ENCODE assay signal across 31 cellular contexts in genomic region chr16:77295896-77296295, GRCh38.
"Had no signal": no experiment of that assay in that cellular context is flagged by ENCODE, and none has a peak within 500 bp of the region (broad histone marks: within the 10 kb centered on the region; RNA-seq: fewer than 3 reads in every experiment).

No MANE protein-coding gene starts in this region.

- H3K27me3 ChIP-seq: cardiac muscle cell, testis, transverse colon had no signal

- H3K27ac ChIP-seq: cardiac muscle cell, heart right ventricle, lower lobe of right lung, skin epidermis, testis, transverse colon had no signal

- H3K36me3 Mint-ChIP-seq: activated naive CD4-positive, alpha-beta T cell treated with anti-CD3 and anti-CD28 coated beads, Interleukin-2, amount 50 U/mL, for 24 hours; natural killer cell treated with Interleukin-12 subunit alpha and Interleukin-12 subunit beta and Interleukin-15 and Interleukin-18, amount 100 ng/mL, for 72 hours; WTC11 had no signal

- ATAC-seq: activated T-cell treated with anti-CD3 and anti-CD28 coated beads, Interleukin-2, amount 50 U/mL, for 4 hours; activated T-helper 17 cell treated with anti-CD3 and anti-CD28 coated beads, Interleukin-2, amount 50 U/mL, for 72 hours; effector memory CD8-positive, alpha-beta T cell; heart right ventricle; left lobe of liver; lower lobe of right lung; natural killer cell treated with Interleukin-12 subunit alpha and Interleukin-12 subunit beta and Interleukin-15 and Interleukin-18, amount 100 ng/mL, for 72 hours; sciatic nerve; stimulated activated naive CD8-positive, alpha-beta T cell treated with anti-CD3 and anti-CD28 coated beads, Interleukin-15, Interleukin-2, amounts not matched to agents 100 U/mL and 50 U/mL, for 24 hours; T-helper 17 cell; WTC11 had no signal

- DNase-seq: activated CD4-positive, alpha-beta memory T cell treated with anti-CD3 and anti-CD28 coated beads, Interleukin-2, amount 10 ng/mL, durations not matched to agents 7 days and 5 days; activated CD4-positive, alpha-beta T cell treated with anti-CD3 and anti-CD28 coated beads for 1 hour; activated CD4-positive, alpha-beta T cell treated with anti-CD3 and anti-CD28 coated beads, Interleukin-2, amount 10 ng/mL, durations not matched to agents 7 days and 5 days; activated CD8-positive, alpha-beta memory T cell treated with anti-CD3 and anti-CD28 coated beads, Interleukin-2, amount 50 U/mL, for 48 hours; activated T-cell treated with anti-CD3 and anti-CD28 coated beads, Interleukin-2, amount 50 U/mL, for 4 hours; anterior cingulate cortex; cerebellar nuclear complex; cortex of kidney; effector memory CD8-positive, alpha-beta T cell; foreskin melanocyte; heart right ventricle; kidney glomerular epithelial cell; lower lobe of right lung; mesendoderm; stimulated activated CD4-positive, alpha-beta T cell treated with anti-CD3 and anti-CD28 coated beads, Interleukin-12 subunit alpha, Interleukin-12 subunit beta, amount 100 ng/mL, for 4 hours; stimulated activated CD4-positive, alpha-beta T cell treated with anti-CD3 and anti-CD28 coated beads, Interleukin-4, amount 100 ng/mL, for 1 hour; stimulated activated naive CD8-positive, alpha-beta T cell treated with anti-CD3 and anti-CD28 coated beads, Interleukin-15, Interleukin-2, amounts not matched to agents 100 U/mL and 50 U/mL, for 24 hours; SW 1271; T-helper 17 cell; T1000; testis; transverse colon had no signal

- H3K27ac Mint-ChIP-seq: activated CD4-positive, alpha-beta memory T cell treated with anti-CD3 and anti-CD28 coated beads, Interleukin-2, amount 10 ng/mL, durations not matched to agents 7 days and 5 days; activated CD4-positive, alpha-beta T cell treated with anti-CD3 and anti-CD28 coated beads, Interleukin-2, amount 10 ng/mL, durations not matched to agents 7 days and 5 days; activated naive CD4-positive, alpha-beta T cell treated with anti-CD3 and anti-CD28 coated beads, Interleukin-2, amount 50 U/mL, for 24 hours; activated T-helper 17 cell treated with anti-CD3 and anti-CD28 coated beads, Interleukin-2, amount 50 U/mL, for 72 hours; effector memory CD8-positive, alpha-beta T cell; natural killer cell treated with Interleukin-12 subunit alpha and Interleukin-12 subunit beta and Interleukin-15 and Interleukin-18, amount 100 ng/mL, for 72 hours; progenitor cell of endocrine pancreas; T-helper 17 cell; WTC11 had no signal

- H3K36me3 ChIP-seq: cardiac muscle cell, heart right ventricle, lower lobe of right lung, transverse colon had no signal

- H3K4me3 ChIP-seq: cardiac muscle cell, heart right ventricle, lower lobe of right lung, skin epidermis, testis, transverse colon had no signal

- H3K4me1 ChIP-seq: heart right ventricle, lower lobe of right lung, testis, transverse colon had no signal

- H3K9me3 Mint-ChIP-seq: activated CD4-positive, alpha-beta memory T cell treated with anti-CD3 and anti-CD28 coated beads, Interleukin-2, amount 10 ng/mL, durations not matched to agents 7 days and 5 days; activated CD4-positive, alpha-beta T cell treated with anti-CD3 and anti-CD28 coated beads, Interleukin-2, amount 10 ng/mL, durations not matched to agents 7 days and 5 days; activated naive CD4-positive, alpha-beta T cell treated with anti-CD3 and anti-CD28 coated beads, Interleukin-2, amount 50 U/mL, for 24 hours; activated T-cell treated with anti-CD3 and anti-CD28 coated beads, Interleukin-2, amount 50 U/mL, for 4 hours; activated T-helper 17 cell treated with anti-CD3 and anti-CD28 coated beads, Interleukin-2, amount 50 U/mL, for 72 hours; effector memory CD8-positive, alpha-beta T cell; natural killer cell treated with Interleukin-12 subunit alpha and Interleukin-12 subunit beta and Interleukin-15 and Interleukin-18, amount 100 ng/mL, for 72 hours; WTC11 had no signal

- H3K9me3 ChIP-seq: heart right ventricle, lower lobe of right lung, testis, transverse colon had no signal

- H3K27me3 Mint-ChIP-seq: activated CD4-positive, alpha-beta T cell treated with anti-CD3 and anti-CD28 coated beads, Interleukin-2, amount 10 ng/mL, durations not matched to agents 7 days and 5 days; activated naive CD4-positive, alpha-beta T cell treated with anti-CD3 and anti-CD28 coated beads, Interleukin-2, amount 50 U/mL, for 24 hours; natural killer cell treated with Interleukin-12 subunit alpha and Interleukin-12 subunit beta and Interleukin-15 and Interleukin-18, amount 100 ng/mL, for 72 hours had no signal

- H3K4me3 Mint-ChIP-seq: activated CD4-positive, alpha-beta memory T cell treated with anti-CD3 and anti-CD28 coated beads, Interleukin-2, amount 10 ng/mL, durations not matched to agents 7 days and 5 days; activated CD4-positive, alpha-beta T cell treated with anti-CD3 and anti-CD28 coated beads, Interleukin-2, amount 10 ng/mL, durations not matched to agents 7 days and 5 days; activated naive CD4-positive, alpha-beta T cell treated with anti-CD3 and anti-CD28 coated beads, Interleukin-2, amount 50 U/mL, for 24 hours; activated T-cell treated with anti-CD3 and anti-CD28 coated beads, Interleukin-2, amount 50 U/mL, for 4 hours; activated T-helper 17 cell treated with anti-CD3 and anti-CD28 coated beads, Interleukin-2, amount 50 U/mL, for 72 hours; effector memory CD8-positive, alpha-beta T cell; natural killer cell treated with Interleukin-12 subunit alpha and Interleukin-12 subunit beta and Interleukin-15 and Interleukin-18, amount 100 ng/mL, for 72 hours; T-helper 17 cell; WTC11 had no signal

- H3K4me1 Mint-ChIP-seq: activated CD4-positive, alpha-beta memory T cell treated with anti-CD3 and anti-CD28 coated beads, Interleukin-2, amount 10 ng/mL, durations not matched to agents 7 days and 5 days; activated CD4-positive, alpha-beta T cell treated with anti-CD3 and anti-CD28 coated beads, Interleukin-2, amount 10 ng/mL, durations not matched to agents 7 days and 5 days; activated naive CD4-positive, alpha-beta T cell treated with anti-CD3 and anti-CD28 coated beads, Interleukin-2, amount 50 U/mL, for 24 hours; activated T-helper 17 cell treated with anti-CD3 and anti-CD28 coated beads, Interleukin-2, amount 50 U/mL, for 72 hours had no signal
